9 cellular contexts compared by ENCODE assay signal in the genomic region with DNA sequence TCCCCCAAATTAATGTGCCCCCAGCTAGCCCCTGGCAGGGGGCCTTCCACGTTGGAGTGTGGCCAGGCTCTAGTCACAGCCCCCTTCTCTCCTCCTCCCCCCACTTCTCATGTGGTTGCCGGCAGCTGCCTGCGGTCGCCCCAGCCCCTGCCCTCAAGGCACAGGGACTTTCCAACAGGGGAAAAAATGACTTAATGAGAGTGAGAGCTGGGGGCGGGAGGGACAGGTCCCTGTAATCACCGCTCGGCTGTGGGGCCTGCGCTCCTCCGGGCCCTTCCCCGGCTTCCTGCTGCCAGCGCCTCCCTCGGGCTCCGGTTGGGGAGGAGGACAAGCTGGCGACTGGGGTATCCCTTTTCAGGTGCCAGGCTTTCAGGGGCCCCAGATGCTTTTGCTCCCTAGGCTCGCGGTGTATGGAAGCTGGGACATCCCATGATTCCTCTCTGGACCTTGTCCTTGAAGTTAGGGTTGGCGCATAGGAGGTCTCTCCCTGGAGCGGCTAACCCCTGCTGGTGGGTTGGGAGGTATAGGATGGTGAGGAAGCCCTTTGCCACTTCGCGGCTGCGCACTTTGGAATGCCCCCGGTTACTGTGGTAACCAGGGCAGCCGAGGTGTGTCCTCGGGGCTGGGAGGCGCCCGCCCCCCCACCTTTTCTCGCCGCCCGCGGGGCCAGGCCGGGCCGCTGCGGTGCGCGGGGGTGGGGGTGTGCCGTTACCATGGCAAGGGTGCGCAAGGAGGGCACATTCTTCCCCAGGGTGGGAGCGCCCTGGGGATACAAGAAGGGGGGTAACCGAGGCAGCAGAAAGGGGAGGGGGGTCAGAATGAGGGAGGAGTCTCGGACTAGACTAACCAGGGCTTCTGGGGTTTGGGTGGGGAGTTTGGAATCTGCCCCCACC. TPM values are rescaled to one million over a fixed set of nuclear protein-coding genes. Genes with fewer than 3 reads are reported as not detected.
DNase-seq lines count a peak whose midpoint lies in the region; ATAC-seq, FAIRE-seq and TF ChIP-seq lines count a peak whose summit lies in the region.
"Had no signal": no experiment of that assay in that cellular context is flagged by ENCODE, and none has a peak within 500 bp of the region (broad histone marks: within the 10 kb centered on the region; RNA-seq: fewer than 3 reads in every experiment).

No MANE protein-coding gene starts in this region.

- in situ Hi-C loops in brain microvascular endothelial cell (cut with HindIII; ENCODE audit: low pct_ligation_motif_present, low sequenced_read_pairs): no loop called here

- intact Hi-C loops in activated T-helper 1 cell treated with anti-CD3 and anti-CD28 coated beads, Interleukin-12 subunit alpha, Interleukin-12 subunit beta, Interleukin-2, Interleukin-4 antibody, amounts not matched to agents 30 ng/mL and 10 ng/mL and 1 ng/mL, durations not matched to agents 14 hours and 24 hours and 36 hours (cut with micrococcal nuclease): loop anchor here (1.0 to 10.0 kb wide), 13 partner anchors 13 to 1672 kb away; a partner anchor contains a TSS
- intact Hi-C loops in kidney (cut with DNase I): no loop called here

- H3K9me2 ChIP-seq in OCI-LY1 (ENCODE audit: low read depth, low read length): no peaks in the 10 kb centered on the region

- peaks cover 0 to 68% (median 33%) of the 10 kb centered on the region in 11 experiments; a peak in 14 of 22 replicates for H4K20me1 ChIP-seq in BLaER1 treated with 17β-estradiol and CSF1 and Interleukin-3, amounts not matched to agents 10 nM and 100 nM
- no peaks in the 10 kb centered on the region for H4K20me1 ChIP-seq in OCI-LY1 (ENCODE audit: insufficient read depth, low read length)

- H3K4me1 Mint-ChIP-seq in activated T-helper 1 cell treated with anti-CD3 and anti-CD28 coated beads, Interleukin-12 subunit alpha, Interleukin-12 subunit beta, Interleukin-2, Interleukin-4 antibody, amounts not matched to agents 30 ng/mL and 10 ng/mL and 1 ng/mL, durations not matched to agents 14 hours and 24 hours and 36 hours (ENCODE audit: low read depth): peaks cover 44% of the 10 kb centered on the region

- H3K79me2 ChIP-seq in OCI-LY1 (ENCODE audit: insufficient read depth, low read length): no peaks in the 10 kb centered on the region

- peak overlapping the region; percentile 86 for H3K27ac Mint-ChIP-seq in activated T-helper 1 cell treated with anti-CD3 and anti-CD28 coated beads, Interleukin-12 subunit alpha, Interleukin-12 subunit beta, Interleukin-2, Interleukin-4 antibody, amounts not matched to agents 30 ng/mL and 10 ng/mL and 1 ng/mL, durations not matched to agents 14 hours and 24 hours and 36 hours

- no peaks in the 10 kb centered on the region for H3F3A ChIP-seq in OCI-LY1 (ENCODE audit: insufficient read depth, low read length)

- no peaks in the 10 kb centered on the region for H3K9me3 ChIP-seq in BLaER1 treated with 17β-estradiol and CSF1 and Interleukin-3, amounts not matched to agents 10 nM and 100 nM (replicated peaks in 1 of 11)
- H3K9me3 ChIP-seq in OCI-LY1 (ENCODE audit: low read length) (no peaks in the 10 kb centered on the region), kidney (ENCODE audit: control insufficient read depth in 1 of 2, low read length in 2 of 2) (no peaks in the 10 kb centered on the region)

- H3K36me3 ChIP-seq in BLaER1 treated with 17β-estradiol and CSF1 and Interleukin-3, amounts not matched to agents 10 nM and 100 nM: no peaks in the 10 kb centered on the region
- no peaks in the 10 kb centered on the region for H3K36me3 ChIP-seq in OCI-LY1 (ENCODE audit: insufficient read depth, low read length)
- H3K36me3 ChIP-seq in kidney (ENCODE audit: control insufficient read depth in 1 of 2, insufficient read depth in 2 of 2, low read length in 2 of 2): no peaks in the 10 kb centered on the region
- H3K36me3 ChIP-seq in brain microvascular endothelial cell (replicated peaks): no peaks in the 10 kb centered on the region

- TF ChIP-seq CTCF in OCI-LY1 (IDR thresholded peaks at IDR 0.05; ENCODE audit: low read length) (no peak), kidney (IDR thresholded peaks at IDR 0.05; ENCODE audit: borderline replicate concordance, extremely low read depth, insufficient read depth) (no peak), brain microvascular endothelial cell (IDR thresholded peaks at IDR 0.05; ENCODE audit: low read depth, low read length, missing control alignments) (no peak)

- peak overlapping the region; percentile 29 to 69 (median 50); a peak in 19 of 22 replicates for H3K9ac ChIP-seq in BLaER1 treated with 17β-estradiol and CSF1 and Interleukin-3, amounts not matched to agents 10 nM and 100 nM
- peak overlapping the region; percentile 50; the same call in 1 of the 2 replicates for H3K9ac ChIP-seq in OCI-LY1 (ENCODE audit: low read length)
- H3K9ac ChIP-seq in kidney (ENCODE audit: low read length in 2 of 2): no peak overlapping the region

- peak overlapping the region; percentile 39 to 67 (median 53) for H3K4me3 ChIP-seq in BLaER1 treated with 17β-estradiol and CSF1 and Interleukin-3, amounts not matched to agents 10 nM and 100 nM
- H3K4me3 ChIP-seq in OCI-LY1 (ENCODE audit: low read depth, low read length, poor library complexity, severe bottlenecking) (peak overlapping the region; percentile 52), kidney (ENCODE audit: low read length in 2 of 2) (no peak overlapping the region), brain microvascular endothelial cell (ENCODE audit: low read depth, low read length) (no peak overlapping the region)

- ATAC-seq in GM19025 (IDR thresholded peaks at IDR 0.05; ENCODE audit: low read depth, unreplicated experiment) (peak; percentile 41), HG03139 (IDR thresholded peaks at IDR 0.05; ENCODE audit: unreplicated experiment) (peak; percentile 52)

- H2AFZ ChIP-seq in OCI-LY1 (ENCODE audit: low read length): no peak overlapping the region

- H3K27me3 Mint-ChIP-seq in activated T-helper 1 cell treated with anti-CD3 and anti-CD28 coated beads, Interleukin-12 subunit alpha, Interleukin-12 subunit beta, Interleukin-2, Interleukin-4 antibody, amounts not matched to agents 30 ng/mL and 10 ng/mL and 1 ng/mL, durations not matched to agents 14 hours and 24 hours and 36 hours (ENCODE audit: insufficient read depth): peaks cover 60% of the 10 kb centered on the region

- H3K4me1 ChIP-seq in BLaER1 treated with 17β-estradiol and CSF1 and Interleukin-3, amounts not matched to agents 10 nM and 100 nM: peaks cover 51 to 72% (median 69%) of the 10 kb centered on the region in 10 experiments
- H3K4me1 ChIP-seq in OCI-LY1 (ENCODE audit: insufficient read depth, low read length, severe bottlenecking) (peaks cover 64% of the 10 kb centered on the region), kidney (ENCODE audit: control insufficient read depth in 1 of 2, insufficient read depth in 1 of 2, low read depth in 1 of 2, low read length in 2 of 2) (peaks cover 0 to 14% of the 10 kb centered on the region in 2 donors)

- H3K4me3 Mint-ChIP-seq in activated T-helper 1 cell treated with anti-CD3 and anti-CD28 coated beads, Interleukin-12 subunit alpha, Interleukin-12 subunit beta, Interleukin-2, Interleukin-4 antibody, amounts not matched to agents 30 ng/mL and 10 ng/mL and 1 ng/mL, durations not matched to agents 14 hours and 24 hours and 36 hours: peak overlapping the region; percentile 63

- peak overlapping the region in 8 of 11 experiments; percentile 21 to 77 (median 62); a peak in 13 of 22 replicates for H3K27ac ChIP-seq in BLaER1 treated with 17β-estradiol and CSF1 and Interleukin-3, amounts not matched to agents 10 nM and 100 nM
- peak overlapping the region; percentile 77 for H3K27ac ChIP-seq in OCI-LY1 (ENCODE audit: low read depth, low read length, poor library complexity, severe bottlenecking)
- H3K27ac ChIP-seq in kidney (ENCODE audit: low read depth in 2 of 2, low read length in 2 of 2): no peak overlapping the region
- no peak overlapping the region for H3K27ac ChIP-seq in brain microvascular endothelial cell

- peaks cover 30 to 91% (median 63%) of the 10 kb centered on the region in 11 experiments for H3K27me3 ChIP-seq in BLaER1 treated with 17β-estradiol and CSF1 and Interleukin-3, amounts not matched to agents 10 nM and 100 nM
- H3K27me3 ChIP-seq in OCI-LY1 (ENCODE audit: insufficient read depth, low read length) (no peaks in the 10 kb centered on the region; the same call in 1 of the 2 replicates), brain microvascular endothelial cell (replicated peaks) (peaks cover 86% of the 10 kb centered on the region)

- no peaks in the 10 kb centered on the region for H3K36me3 Mint-ChIP-seq in activated T-helper 1 cell treated with anti-CD3 and anti-CD28 coated beads, Interleukin-12 subunit alpha, Interleukin-12 subunit beta, Interleukin-2, Interleukin-4 antibody, amounts not matched to agents 30 ng/mL and 10 ng/mL and 1 ng/mL, durations not matched to agents 14 hours and 24 hours and 36 hours (ENCODE audit: low read depth)

- peak overlapping the region; percentile 92 to 99 (median 98) for H3K4me2 ChIP-seq in BLaER1 treated with 17β-estradiol and CSF1 and Interleukin-3, amounts not matched to agents 10 nM and 100 nM
- peak overlapping the region; percentile 67 for H3K4me2 ChIP-seq in OCI-LY1 (ENCODE audit: low read length)

- FAIRE-seq in kidney (lab: Jason Lieb, UNC): no peak

- DNase-seq in activated T-helper 1 cell treated with anti-CD3 and anti-CD28 coated beads, Interleukin-12 subunit alpha, Interleukin-12 subunit beta, Interleukin-2, Interleukin-4 antibody, amounts not matched to agents 30 ng/mL and 10 ng/mL and 1 ng/mL, durations not matched to agents 14 hours and 24 hours and 36 hours (ENCODE audit: low spot score): peak; percentile 84
- DNase-seq in kidney (peak; percentile 94), brain microvascular endothelial cell (no peak)
- DNase-seq in stimulated activated CD8-positive, alpha-beta memory T cell treated with anti-CD3 and anti-CD28 coated beads, Interleukin-15, amount 100 ng/mL, for 24 hours (ENCODE audit: low read depth): peak; percentile 61

- peaks cover 4% of the 10 kb centered on the region for H3K9me3 Mint-ChIP-seq in activated T-helper 1 cell treated with anti-CD3 and anti-CD28 coated beads, Interleukin-12 subunit alpha, Interleukin-12 subunit beta, Interleukin-2, Interleukin-4 antibody, amounts not matched to agents 30 ng/mL and 10 ng/mL and 1 ng/mL, durations not matched to agents 14 hours and 24 hours and 36 hours

RNA-seq across cellular contexts. Expression of a gene that starts 16.1 kb away (rescaled TPM):
- 0.10 and 0.18 TPM in 2 replicates for total RNA-seq in activated T-helper 1 cell treated with anti-CD3 and anti-CD28 coated beads, Interleukin-12 subunit alpha, Interleukin-12 subunit beta, Interleukin-2, Interleukin-4 antibody, amounts not matched to agents 30 ng/mL and 10 ng/mL and 1 ng/mL, durations not matched to agents 14 hours and 24 hours and 36 hours
- 10.2 TPM for total RNA-seq in kidney
- polyA plus RNA-seq in kidney (ENCODE audit: insufficient read depth, low read depth, low replicate concordance): 1.1 TPM
- total RNA-seq: skeletal muscle tissue had no signal

RNA-seq across cellular contexts. Expression of a gene that starts 37.1 kb away (rescaled TPM):
- not detected in 2 replicates for total RNA-seq in activated T-helper 1 cell treated with anti-CD3 and anti-CD28 coated beads, Interleukin-12 subunit alpha, Interleukin-12 subunit beta, Interleukin-2, Interleukin-4 antibody, amounts not matched to agents 30 ng/mL and 10 ng/mL and 1 ng/mL, durations not matched to agents 14 hours and 24 hours and 36 hours
- total RNA-seq in kidney: 0.57 TPM
- polyA plus RNA-seq in kidney (ENCODE audit: insufficient read depth, low read depth, low replicate concordance): 0.75 TPM
- total RNA-seq: skeletal muscle tissue had no signal

Comparison
In these comparisons a context has a peak if more than half of its experiments do, and no peak if none do; other contexts are left out.
1. H3K27ac ChIP-seq: peak in BLaER1 treated with 17β-estradiol and CSF1 and Interleukin-3, amounts not matched to agents 10 nM and 100 nM (8 of 11) and OCI-LY1 (single experiment); none in kidney (0 of 2) and brain microvascular endothelial cell (single experiment).
2. H3K4me3 ChIP-seq: peak in BLaER1 treated with 17β-estradiol and CSF1 and Interleukin-3, amounts not matched to agents 10 nM and 100 nM (10 of 10) and OCI-LY1 (single experiment); none in kidney (0 of 2) and brain microvascular endothelial cell (single experiment).
3. H3K9ac ChIP-seq: peak in BLaER1 treated with 17β-estradiol and CSF1 and Interleukin-3, amounts not matched to agents 10 nM and 100 nM (11 of 11) and OCI-LY1 (single experiment); none in kidney (0 of 2).